Comparison of ENCODE assay signal across 24 cellular contexts in the genomic region with DNA sequence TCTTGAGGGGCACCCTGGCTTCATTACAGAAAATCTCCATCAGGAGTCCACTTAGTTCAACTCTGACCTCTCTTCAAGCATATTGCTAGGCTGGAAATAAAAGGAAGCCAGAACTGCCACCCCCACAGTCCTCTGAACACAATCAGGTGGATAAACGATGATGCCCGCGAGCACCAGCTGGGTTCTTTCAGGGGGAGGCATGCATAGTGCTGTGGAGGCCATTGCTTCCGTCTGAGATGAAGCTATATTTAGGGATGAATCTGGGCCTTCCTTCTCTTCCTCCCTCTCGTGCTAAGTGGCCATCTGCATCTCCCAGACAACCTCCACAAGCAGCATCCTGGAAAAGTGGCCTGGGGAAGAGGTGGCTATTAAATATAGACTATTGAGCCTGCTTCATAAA. TPM values are rescaled to one million over a fixed set of nuclear protein-coding genes. Genes with fewer than 3 reads are reported as not detected.
DNase-seq lines count a peak whose midpoint lies in the region; ATAC-seq, FAIRE-seq and TF ChIP-seq lines count a peak whose summit lies in the region.
"Had no signal": no experiment of that assay in that cellular context is flagged by ENCODE, and none has a peak within 500 bp of the region (broad histone marks: within the 10 kb centered on the region; RNA-seq: fewer than 3 reads in every experiment).

No MANE protein-coding gene starts in this region.

- no peaks in the 10 kb centered on the region for H3K36me3 ChIP-seq in uterus
- H3K36me3 ChIP-seq: SJCRH30 had no signal

- intact Hi-C loops in uterus (cut with DNase I; ENCODE audit: low total_unique reads), result no loop called here

- H3K4me3 ChIP-seq in uterus, result no peak overlapping the region
- H3K4me3 ChIP-seq: SJCRH30 had no signal

- no peak for FAIRE-seq in GM19239 (lab: Jason Lieb, UNC)
- FAIRE-seq: H1, HTR-8/SVneo, RCC 7860 had no signal

- no peaks in the 10 kb centered on the region for H3K27me3 ChIP-seq in uterus

- DNase-seq in NCI-H1417 (lab: John Stamatoyannopoulos, UW), result peak in 2 of 3 experiments; percentile 37 to 52
- DNase-seq in NCI-H1417 treated with DMSO at 0.1 percent for 48 hours (lab: John Stamatoyannopoulos, UW), result no peak
- DNase-seq in NCI-H2227 treated with DMSO at 0.1 percent for 48 hours (lab: John Stamatoyannopoulos, UW), result peak; percentile 13
- DNase-seq in uterus, result no peak
- no peak for DNase-seq in GM19239 (ENCODE audit: insufficient read length, low spot score)
- DNase-seq in inferior parietal cortex (ENCODE audit: extremely low spot score), result no peak
- DNase-seq: 8988T; Calu3; CD8-positive, alpha-beta memory T cell; DMS53; GF-D8; IMR-90; NCI-H187; NCI-H510A treated with DMSO at 0.1 percent for 48 hours; NCI-H774; SJCRH30 had no signal

- no peak for TF ChIP-seq CTCF in uterus (IDR thresholded peaks at IDR 0.05)

- no peaks in the 10 kb centered on the region for H3K9me3 ChIP-seq in uterus
- H3K9me3 ChIP-seq: SJCRH30 had no signal

- no peaks in the 10 kb centered on the region for H3K4me1 ChIP-seq in uterus

- no peak for TF ChIP-seq POLR2A in uterus (IDR thresholded peaks at IDR 0.05)

- H3K27ac ChIP-seq in cingulate gyrus (ENCODE audit: low read depth, low read length) (peak overlapping the region; percentile 16), uterus (peak overlapping the region; percentile 66 to 82)
- H3K27ac ChIP-seq: C4-2B, KMS-11, SJCRH30 had no signal

- ATAC-seq in HG02973 (IDR thresholded peaks at IDR 0.05; ENCODE audit: unreplicated experiment), result no peak
- ATAC-seq: HCT116 had no signal

RNA-seq across cellular contexts. Expression of gene MICAL2, which starts 3.9 kb away (rescaled TPM):
- 100 to 1,000 TPM in 1 of 4 donors, 10 to 100 TPM in 3; 29.6 to 139 (median 53.1) TPM for total RNA-seq in uterus

Comparison
In these comparisons a context has a peak if more than half of its experiments do, and no peak if none do; other contexts are left out.
1. DNase-seq: peak in NCI-H1417 (2 of 3) and NCI-H2227 treated with DMSO at 0.1 percent for 48 hours (single experiment); none in NCI-H1417 treated with DMSO at 0.1 percent for 48 hours (single experiment), uterus (0 of 2), GM19239 (single experiment) and inferior parietal cortex (single experiment).